8 cellular contexts compared by ENCODE assay signal in the genomic region with DNA sequence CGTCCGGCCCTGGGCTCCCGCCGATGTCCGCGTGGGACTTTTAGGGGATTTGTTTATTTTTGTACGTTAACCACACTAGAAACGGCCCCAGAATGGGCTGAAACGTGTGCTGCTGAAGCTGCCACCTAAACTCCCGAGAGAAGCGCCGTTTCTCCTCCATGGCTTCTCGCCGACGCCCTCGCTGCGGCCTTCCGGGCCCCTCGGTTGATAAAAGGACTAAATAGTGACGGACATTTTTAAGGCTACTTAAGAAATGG. TPM values are rescaled to one million over a fixed set of nuclear protein-coding genes. Genes with fewer than 3 reads are reported as not detected.
DNase-seq lines count a peak whose midpoint lies in the region; ATAC-seq and TF ChIP-seq lines count a peak whose summit lies in the region.

No MANE protein-coding gene starts in this region.

- ATAC-seq in HG03045 (IDR thresholded peaks at IDR 0.05; ENCODE audit: unreplicated experiment) (peak; percentile 0), lung (ENCODE audit: insufficient read depth, low FRiP score) (no peak), upper lobe of left lung (ENCODE audit: low FRiP score in 2 of 2) (no peak), sciatic nerve (no peak), HG03039 (IDR thresholded peaks at IDR 0.05; ENCODE audit: unreplicated experiment) (no peak)

- peak overlapping the region; percentile 88 to 93 for H3K4me3 Mint-ChIP-seq in CD14-positive monocyte

- DNase-seq in CD14-positive monocyte (ENCODE audit: low spot score) (no peak), ascending aorta (ENCODE audit: low spot score in 2 of 2) (no peak), lung (ENCODE audit: low spot score) (no peak), upper lobe of left lung (no peak), sciatic nerve (ENCODE audit: low spot score) (no peak), GM19238 (ENCODE audit: insufficient read length, low spot score) (no peak)

- H3K27ac ChIP-seq in ascending aorta (peak overlapping the region; percentile 95 to 98), lung (ENCODE audit: low read depth in 1 of 2, low read length in 1 of 2) (peak overlapping the region; percentile 91 to 92), upper lobe of left lung (peak overlapping the region; percentile 93 to 98 (median 98))

- H3K36me3 ChIP-seq in ascending aorta = no peaks in the 10 kb centered on the region
- H3K36me3 ChIP-seq in lung (ENCODE audit: control insufficient read depth in 2 of 2, insufficient read depth in 2 of 2, low read length in 2 of 2) = no peaks in the 10 kb centered on the region
- H3K36me3 ChIP-seq in upper lobe of left lung = no peaks in the 10 kb centered on the region

- peaks cover 72% of the 10 kb centered on the region for H3K4me1 Mint-ChIP-seq in CD14-positive monocyte

- WGBS in lung, 2 donors = 0 to 2% methylated on average over 20 of the region's 20 CpGs
- WGBS in upper lobe of left lung, 2 donors = 1 to 2% methylated on average over 18 to 20 of the region's 20 CpGs

- H3K36me3 Mint-ChIP-seq in CD14-positive monocyte = peaks cover 2 to 3% of the 10 kb centered on the region in 2 donors

- no peaks in the 10 kb centered on the region for H3K9me3 ChIP-seq in ascending aorta
- no peaks in the 10 kb centered on the region for H3K9me3 ChIP-seq in lung (ENCODE audit: control insufficient read depth in 2 of 2, insufficient read depth in 1 of 2, low read length in 1 of 2)
- no peaks in the 10 kb centered on the region for H3K9me3 ChIP-seq in upper lobe of left lung

- H3K4me3 ChIP-seq in ascending aorta (peak overlapping the region; percentile 88 to 99), lung (peak overlapping the region; percentile 50), upper lobe of left lung (peak overlapping the region; percentile 48 to 97 (median 90))

- TF ChIP-seq CTCF in CD14-positive monocyte (IDR thresholded peaks at IDR 0.05) (no peak), ascending aorta (IDR thresholded peaks at IDR 0.05) (no peak), lung (IDR thresholded peaks at IDR 0.05; ENCODE audit: control extremely low read depth, extremely low read depth) (no peak), upper lobe of left lung (IDR thresholded peaks at IDR 0.05) (peak in 1 of 6 experiments; percentile 27)

- TF ChIP-seq EP300 in upper lobe of left lung (IDR thresholded peaks at IDR 0.05) = no peak

- H3K27me3 ChIP-seq in ascending aorta (no peaks in the 10 kb centered on the region), lung (ENCODE audit: control insufficient read depth, insufficient read depth) (no peaks in the 10 kb centered on the region), upper lobe of left lung (no peaks in the 10 kb centered on the region)

- intact Hi-C loops in CD14-positive monocyte (cut with micrococcal nuclease) (loop anchor here in 1 of 2 donors (5.0 kb wide), 2 partner anchors 33 to 57 kb away; partner anchors contain the start of gene SUMO3), ascending aorta (cut with DNase I) (loop anchor here (2.0 to 10.0 kb wide), 8 partner anchors 73 to 1451 kb away; partner anchors contain the start of genes C21orf58, CFAP410, PCBP3 and PCNT), sciatic nerve (cut with DNase I) (no loop called here)

- peak overlapping the region; percentile 97 to 99 (median 98) for H3K27ac Mint-ChIP-seq in CD14-positive monocyte

- no peak for TF ChIP-seq POLR2A in upper lobe of left lung (IDR thresholded peaks at IDR 0.05)

- H3K4me1 ChIP-seq in ascending aorta = peaks cover 13 to 30% of the 10 kb centered on the region in 2 donors
- H3K4me1 ChIP-seq in lung (ENCODE audit: control insufficient read depth in 2 of 2, insufficient read depth in 2 of 2, low read length in 2 of 2) = peaks cover 14 to 19% of the 10 kb centered on the region in 2 donors
- H3K4me1 ChIP-seq in upper lobe of left lung = peaks cover 35 to 72% (median 52%) of the 10 kb centered on the region in 4 donors

- no peaks in the 10 kb centered on the region for H3K27me3 Mint-ChIP-seq in CD14-positive monocyte (ENCODE audit: low read depth in 3 of 3)

- H3K9me3 Mint-ChIP-seq in CD14-positive monocyte = peaks cover 0 to 3% (median 0%) of the 10 kb centered on the region in 7 donors

RNA-seq across cellular contexts. Expression of gene PTTG1IP, which starts 0.7 kb away (rescaled TPM):
- polyA plus RNA-seq in CD14-positive monocyte (100 to 1,000 TPM; 206 to 238 TPM), lung (100 to 1,000 TPM; 139 to 209 TPM)
- total RNA-seq in ascending aorta (468 TPM), lung (100 to 1,000 TPM; 243 to 247 TPM), upper lobe of left lung (100 to 1,000 TPM; 150 to 316 (median 247) TPM), sciatic nerve (192 TPM)

RNA-seq across cellular contexts. Expression of gene ITGB2, which starts 46.5 kb away (rescaled TPM):
- polyA plus RNA-seq in CD14-positive monocyte = 1,000 to 10,000 TPM; 1,470 to 1,628 TPM
- total RNA-seq in ascending aorta = 65.5 TPM
- 100 to 1,000 TPM in 1 of 2 donors, 10 to 100 TPM in 1; 52.9 to 246 TPM for total RNA-seq in lung
- polyA plus RNA-seq in lung = 100 to 1,000 TPM; 128 to 376 TPM
- total RNA-seq in upper lobe of left lung = 100 to 1,000 TPM in 5 of 6 donors, 10 to 100 TPM in 1; 73.1 to 435 (median 149) TPM
- 56.7 TPM for total RNA-seq in sciatic nerve

RNA-seq across cellular contexts. Expression of gene SUMO3, which starts 56.3 kb away (rescaled TPM):
- 100 to 1,000 TPM; 109 to 112 TPM for polyA plus RNA-seq in CD14-positive monocyte
- 69.2 TPM for total RNA-seq in ascending aorta
- 10 to 100 TPM; 45.5 to 86.5 TPM for total RNA-seq in lung
- 10 to 100 TPM; 40.4 to 96.4 TPM for polyA plus RNA-seq in lung
- total RNA-seq in upper lobe of left lung = 10 to 100 TPM; 46.1 to 97.6 (median 73.2) TPM
- 65.5 TPM for total RNA-seq in sciatic nerve
